1 cellular context compared by ENCODE assay signal in the genomic region with DNA sequence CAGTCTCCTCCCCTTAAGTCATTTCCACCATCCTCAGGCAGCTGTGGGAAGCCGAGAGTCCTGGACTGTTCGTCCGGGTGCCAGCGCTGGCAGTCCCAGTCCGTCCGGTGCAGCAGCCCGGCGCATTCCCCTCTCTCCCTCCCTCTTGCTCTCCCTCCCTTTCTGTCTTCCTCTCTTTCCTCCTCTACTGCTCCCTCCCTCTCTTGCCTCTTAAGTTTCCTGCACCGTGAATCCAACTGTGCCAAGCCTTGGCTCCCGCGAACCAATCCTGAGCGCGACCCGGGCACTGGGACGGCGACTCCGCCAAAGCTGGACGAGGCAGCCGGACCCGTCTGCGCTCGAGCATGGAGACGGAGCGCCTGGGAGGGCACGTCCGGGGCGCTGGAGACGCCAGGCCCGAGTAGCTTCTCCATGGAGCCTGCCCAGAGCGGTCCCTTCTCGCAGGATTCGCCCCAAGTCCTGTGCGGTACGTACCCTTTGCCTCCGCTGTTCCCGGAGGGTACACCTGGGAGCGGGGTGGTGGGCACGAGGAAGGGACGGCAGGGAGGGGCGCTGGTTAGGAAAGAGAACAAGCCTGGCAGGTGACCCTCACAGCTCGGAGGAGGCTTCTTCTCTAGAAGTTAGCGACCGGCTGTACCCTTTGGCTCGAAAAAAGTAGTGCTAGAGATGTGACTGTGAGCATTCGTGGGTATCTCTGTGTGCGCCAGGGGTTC.
A peak's percentile ranks its signal among the peaks of the same experiment; 100 is the strongest.
TF ChIP-seq lines count a peak whose summit lies in the region.

No MANE protein-coding gene starts in this region.

TF ChIP-seq in GM23338, 12 proteins besides CTCF, POLR2A, EP300 and RAD21:
- TF ChIP-seq, protein P1, sequence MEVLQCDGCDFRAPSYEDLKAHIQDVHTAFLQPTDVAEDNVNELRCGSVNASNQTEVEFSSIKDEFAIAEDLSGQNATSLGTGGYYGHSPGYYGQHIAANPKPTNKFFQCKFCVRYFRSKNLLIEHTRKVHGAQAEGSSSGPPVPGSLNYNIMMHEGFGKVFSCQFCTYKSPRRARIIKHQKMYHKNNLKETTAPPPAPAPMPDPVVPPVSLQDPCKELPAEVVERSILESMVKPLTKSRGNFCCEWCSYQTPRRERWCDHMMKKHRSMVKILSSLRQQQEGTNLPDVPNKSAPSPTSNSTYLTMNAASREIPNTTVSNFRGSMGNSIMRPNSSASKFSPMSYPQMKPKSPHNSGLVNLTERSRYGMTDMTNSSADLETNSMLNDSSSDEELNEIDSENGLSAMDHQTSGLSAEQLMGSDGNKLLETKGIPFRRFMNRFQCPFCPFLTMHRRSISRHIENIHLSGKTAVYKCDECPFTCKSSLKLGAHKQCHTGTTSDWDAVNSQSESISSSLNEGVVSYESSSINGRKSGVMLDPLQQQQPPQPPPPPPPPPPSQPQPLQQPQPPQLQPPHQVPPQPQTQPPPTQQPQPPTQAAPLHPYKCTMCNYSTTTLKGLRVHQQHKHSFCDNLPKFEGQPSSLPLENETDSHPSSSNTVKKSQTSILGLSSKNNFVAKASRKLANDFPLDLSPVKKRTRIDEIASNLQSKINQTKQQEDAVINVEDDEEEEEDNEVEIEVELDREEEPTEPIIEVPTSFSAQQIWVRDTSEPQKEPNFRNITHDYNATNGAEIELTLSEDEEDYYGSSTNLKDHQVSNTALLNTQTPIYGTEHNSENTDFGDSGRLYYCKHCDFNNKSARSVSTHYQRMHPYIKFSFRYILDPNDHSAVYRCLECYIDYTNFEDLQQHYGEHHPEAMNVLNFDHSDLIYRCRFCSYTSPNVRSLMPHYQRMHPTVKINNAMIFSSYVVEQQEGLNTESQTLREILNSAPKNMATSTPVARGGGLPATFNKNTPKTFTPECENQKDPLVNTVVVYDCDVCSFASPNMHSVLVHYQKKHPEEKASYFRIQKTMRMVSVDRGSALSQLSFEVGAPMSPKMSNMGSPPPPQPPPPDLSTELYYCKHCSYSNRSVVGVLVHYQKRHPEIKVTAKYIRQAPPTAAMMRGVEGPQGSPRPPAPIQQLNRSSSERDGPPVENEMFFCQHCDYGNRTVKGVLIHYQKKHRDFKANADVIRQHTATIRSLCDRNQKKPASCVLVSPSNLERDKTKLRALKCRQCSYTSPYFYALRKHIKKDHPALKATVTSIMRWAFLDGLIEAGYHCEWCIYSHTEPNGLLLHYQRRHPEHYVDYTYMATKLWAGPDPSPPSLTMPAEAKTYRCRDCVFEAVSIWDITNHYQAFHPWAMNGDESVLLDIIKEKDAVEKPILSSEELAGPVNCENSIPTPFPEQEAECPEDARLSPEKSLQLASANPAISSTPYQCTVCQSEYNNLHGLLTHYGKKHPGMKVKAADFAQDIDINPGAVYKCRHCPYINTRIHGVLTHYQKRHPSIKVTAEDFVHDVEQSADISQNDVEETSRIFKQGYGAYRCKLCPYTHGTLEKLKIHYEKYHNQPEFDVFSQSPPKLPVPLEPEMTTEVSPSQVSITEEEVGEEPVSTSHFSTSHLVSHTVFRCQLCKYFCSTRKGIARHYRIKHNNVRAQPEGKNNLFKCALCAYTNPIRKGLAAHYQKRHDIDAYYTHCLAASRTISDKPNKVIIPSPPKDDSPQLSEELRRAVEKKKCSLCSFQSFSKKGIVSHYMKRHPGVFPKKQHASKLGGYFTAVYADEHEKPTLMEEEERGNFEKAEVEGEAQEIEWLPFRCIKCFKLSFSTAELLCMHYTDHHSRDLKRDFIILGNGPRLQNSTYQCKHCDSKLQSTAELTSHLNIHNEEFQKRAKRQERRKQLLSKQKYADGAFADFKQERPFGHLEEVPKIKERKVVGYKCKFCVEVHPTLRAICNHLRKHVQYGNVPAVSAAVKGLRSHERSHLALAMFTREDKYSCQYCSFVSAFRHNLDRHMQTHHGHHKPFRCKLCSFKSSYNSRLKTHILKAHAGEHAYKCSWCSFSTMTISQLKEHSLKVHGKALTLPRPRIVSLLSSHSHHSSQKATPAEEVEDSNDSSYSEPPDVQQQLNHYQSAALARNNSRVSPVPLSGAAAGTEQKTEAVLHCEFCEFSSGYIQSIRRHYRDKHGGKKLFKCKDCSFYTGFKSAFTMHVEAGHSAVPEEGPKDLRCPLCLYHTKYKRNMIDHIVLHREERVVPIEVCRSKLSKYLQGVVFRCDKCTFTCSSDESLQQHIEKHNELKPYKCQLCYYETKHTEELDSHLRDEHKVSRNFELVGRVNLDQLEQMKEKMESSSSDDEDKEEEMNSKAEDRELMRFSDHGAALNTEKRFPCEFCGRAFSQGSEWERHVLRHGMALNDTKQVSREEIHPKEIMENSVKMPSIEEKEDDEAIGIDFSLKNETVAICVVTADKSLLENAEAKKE (CRISPR knock-in tag; IDR thresholded peaks at IDR 0.05) = no peak
- no peak for TF ChIP-seq JUNB (IDR thresholded peaks at IDR 0.05; ENCODE audit: unreplicated experiment)
- peak; percentile 67 for TF ChIP-seq EZH2 (IDR thresholded peaks at IDR 0.05; ENCODE audit: low read depth, unreplicated experiment)
- no peak for TF ChIP-seq ZNF331 (CRISPR knock-in tag; IDR thresholded peaks at IDR 0.05; ENCODE audit: low read depth)
- TF ChIP-seq POLR2AphosphoS5 (IDR thresholded peaks at IDR 0.05; ENCODE audit: low read depth) = no peak
- TF ChIP-seq EZH2phosphoT487 (IDR thresholded peaks at IDR 0.05; ENCODE audit: unreplicated experiment) = peak; percentile 26
TF ChIP-seq in GM23338: peak in this region for 2.
